Comparison of ENCODE assay signal across 8 cellular contexts in genomic region chr1:109740615-109741373, GRCh38. TPM values are rescaled to one million over a fixed set of nuclear protein-coding genes. Genes with fewer than 3 reads are reported as not detected.
DNase-seq lines count a peak whose midpoint lies in the region; ATAC-seq and TF ChIP-seq lines count a peak whose summit lies in the region.

Gene GSTM3, minus strand, starts transcription at chr1:109741038. Its CDS starts 751 bp downstream, at chr1:109740287.

- H3K4me3 ChIP-seq in left ventricle myocardium inferior: peak within 1 kb of the TSS; percentile 86
- peak within 1 kb of the TSS; percentile 88 for H3K4me3 ChIP-seq in rectal smooth muscle tissue (ENCODE audit: low read length)

- H3K9me3 ChIP-seq in left ventricle myocardium inferior (replicated peaks): no peaks in the 10 kb centered on the region

- H3K4me1 Mint-ChIP-seq in activated CD4-positive, alpha-beta T cell treated with anti-CD3 and anti-CD28 coated beads, Interleukin-2, amount 10 ng/mL, durations not matched to agents 24 days and 14 days: peaks cover 6% of the 10 kb centered on the region
- peaks cover 14% of the 10 kb centered on the region for H3K4me1 Mint-ChIP-seq in activated CD8-positive, alpha-beta T cell treated with anti-CD3 and anti-CD28 coated beads, Interleukin-2, amount 10 ng/mL, durations not matched to agents 7 days and 5 days (ENCODE audit: low read depth)

- H3K9ac ChIP-seq in rectal smooth muscle tissue (ENCODE audit: low read length): peak within 1 kb of the TSS; percentile 10

- H3K27me3 ChIP-seq in left ventricle myocardium inferior (ENCODE audit: low read depth) (no peaks in the 10 kb centered on the region), rectal smooth muscle tissue (ENCODE audit: control insufficient read depth, insufficient read depth, low read length) (no peaks in the 10 kb centered on the region)

- H3K4me3 Mint-ChIP-seq in activated CD4-positive, alpha-beta T cell treated with anti-CD3 and anti-CD28 coated beads, Interleukin-2, amount 10 ng/mL, durations not matched to agents 24 days and 14 days: peak within 1 kb of the TSS; percentile 87
- H3K4me3 Mint-ChIP-seq in activated CD8-positive, alpha-beta T cell treated with anti-CD3 and anti-CD28 coated beads, Interleukin-2, amount 10 ng/mL, durations not matched to agents 7 days and 5 days: peak within 1 kb of the TSS; percentile 79

- H3K27ac Mint-ChIP-seq in activated CD4-positive, alpha-beta T cell treated with anti-CD3 and anti-CD28 coated beads, Interleukin-2, amount 10 ng/mL, durations not matched to agents 24 days and 14 days: peak within 1 kb of the TSS; percentile 64
- H3K27ac Mint-ChIP-seq in activated CD8-positive, alpha-beta T cell treated with anti-CD3 and anti-CD28 coated beads, Interleukin-2, amount 10 ng/mL, durations not matched to agents 7 days and 5 days: peak within 1 kb of the TSS; percentile 79

- no peaks in the 10 kb centered on the region for H3K9me3 Mint-ChIP-seq in activated CD4-positive, alpha-beta T cell treated with anti-CD3 and anti-CD28 coated beads, Interleukin-2, amount 10 ng/mL, durations not matched to agents 24 days and 14 days
- no peaks in the 10 kb centered on the region for H3K9me3 Mint-ChIP-seq in activated CD8-positive, alpha-beta T cell treated with anti-CD3 and anti-CD28 coated beads, Interleukin-2, amount 10 ng/mL, durations not matched to agents 7 days and 5 days (ENCODE audit: insufficient read depth)

- DNase-seq in activated CD4-positive, alpha-beta T cell treated with anti-CD3 and anti-CD28 coated beads, Interleukin-2, amount 10 ng/mL, durations not matched to agents 24 days and 14 days: no peak
- DNase-seq in activated CD4-positive, alpha-beta T cell treated with anti-CD3 and anti-CD28 coated beads, Interleukin-2, amount 50 U/mL, for 4 hours: no peak
- no peak for DNase-seq in activated CD8-positive, alpha-beta T cell treated with anti-CD3 and anti-CD28 coated beads, Interleukin-2, amount 10 ng/mL, durations not matched to agents 7 days and 5 days
- DNase-seq in left ventricle myocardium inferior: no peak
- DNase-seq in stimulated activated CD4-positive, alpha-beta T cell treated with anti-CD3 and anti-CD28 coated beads, Interleukin-4, amount 100 ng/mL, for 1 hour: no peak
- no peak for DNase-seq in iPS-NIHi11 (ENCODE audit: low spot score)
- DNase-seq in COR-L47 (lab: John Stamatoyannopoulos, UW): no peak

- peak within 1 kb of the TSS; percentile 80 for H3K27ac ChIP-seq in left ventricle myocardium inferior (replicated peaks)
- peak within 1 kb of the TSS; percentile 83 for H3K27ac ChIP-seq in rectal smooth muscle tissue (ENCODE audit: low read depth, low read length)

- CTCF ChIA-PET in activated CD8-positive, alpha-beta T cell treated with anti-CD3 and anti-CD28 coated beads, Interleukin-2, amount 10 ng/mL, durations not matched to agents 7 days and 5 days (lab: Charles Lee): interaction anchor here (1.5 to 2.0 kb wide), 3 partner anchors 33 to 244 kb away, joined by 3 to 5 read pairs (median 4); partner anchors contain the start of gene AHCYL1

- H3K36me3 ChIP-seq in left ventricle myocardium inferior (peaks cover 23% of the 10 kb centered on the region), rectal smooth muscle tissue (ENCODE audit: control insufficient read depth, insufficient read depth, low read length) (peaks cover 4% of the 10 kb centered on the region)

- POLR2A ChIA-PET in activated CD8-positive, alpha-beta T cell treated with anti-CD3 and anti-CD28 coated beads, Interleukin-2, amount 10 ng/mL, durations not matched to agents 7 days and 5 days (lab: Charles Lee): no interaction called here

- no peaks in the 10 kb centered on the region for H3K36me3 Mint-ChIP-seq in activated CD4-positive, alpha-beta T cell treated with anti-CD3 and anti-CD28 coated beads, Interleukin-2, amount 10 ng/mL, durations not matched to agents 24 days and 14 days (ENCODE audit: low read depth)
- H3K36me3 Mint-ChIP-seq in activated CD8-positive, alpha-beta T cell treated with anti-CD3 and anti-CD28 coated beads, Interleukin-2, amount 10 ng/mL, durations not matched to agents 7 days and 5 days (ENCODE audit: low read depth): no peaks in the 10 kb centered on the region

- intact Hi-C loops in activated CD4-positive, alpha-beta T cell treated with anti-CD3 and anti-CD28 coated beads, Interleukin-2, amount 10 ng/mL, durations not matched to agents 24 days and 14 days (cut with micrococcal nuclease): loop anchor here (2.0 kb wide), 1 partner anchor 54 kb away; the partner anchor contains the start of gene GSTM1
- intact Hi-C loops in left ventricle myocardium inferior (cut with micrococcal nuclease): no loop called here

- ATAC-seq in activated CD8-positive, alpha-beta T cell treated with anti-CD3 and anti-CD28 coated beads, Interleukin-2, amount 10 ng/mL, durations not matched to agents 7 days and 5 days: no peak

- H3K4me1 ChIP-seq in left ventricle myocardium inferior: peaks cover 21% of the 10 kb centered on the region
- H3K4me1 ChIP-seq in rectal smooth muscle tissue (ENCODE audit: control insufficient read depth, insufficient read depth, low read length): peaks cover 4% of the 10 kb centered on the region

- TF ChIP-seq CTCF in left ventricle myocardium inferior (IDR thresholded peaks at IDR 0.05; ENCODE audit: borderline replicate concordance): no peak

- H3K27me3 Mint-ChIP-seq in activated CD4-positive, alpha-beta T cell treated with anti-CD3 and anti-CD28 coated beads, Interleukin-2, amount 10 ng/mL, durations not matched to agents 24 days and 14 days: peaks cover 35% of the 10 kb centered on the region
- H3K27me3 Mint-ChIP-seq in activated CD8-positive, alpha-beta T cell treated with anti-CD3 and anti-CD28 coated beads, Interleukin-2, amount 10 ng/mL, durations not matched to agents 7 days and 5 days (ENCODE audit: low read depth): peaks cover 22% of the 10 kb centered on the region

RNA-seq across cellular contexts. Expression of gene GSTM3, which starts in this region (rescaled TPM):
- 12.4 and 13.0 TPM in 2 replicates for total RNA-seq in activated CD4-positive, alpha-beta T cell treated with anti-CD3 and anti-CD28 coated beads, Interleukin-2, amount 10 ng/mL, durations not matched to agents 24 days and 14 days
- total RNA-seq in activated CD8-positive, alpha-beta T cell treated with anti-CD3 and anti-CD28 coated beads, Interleukin-2, amount 10 ng/mL, durations not matched to agents 7 days and 5 days: 1 to 10 TPM; 5.8 to 7.6 TPM
- 93.7 TPM for total RNA-seq in left ventricle myocardium inferior
